In the genomic region with DNA sequence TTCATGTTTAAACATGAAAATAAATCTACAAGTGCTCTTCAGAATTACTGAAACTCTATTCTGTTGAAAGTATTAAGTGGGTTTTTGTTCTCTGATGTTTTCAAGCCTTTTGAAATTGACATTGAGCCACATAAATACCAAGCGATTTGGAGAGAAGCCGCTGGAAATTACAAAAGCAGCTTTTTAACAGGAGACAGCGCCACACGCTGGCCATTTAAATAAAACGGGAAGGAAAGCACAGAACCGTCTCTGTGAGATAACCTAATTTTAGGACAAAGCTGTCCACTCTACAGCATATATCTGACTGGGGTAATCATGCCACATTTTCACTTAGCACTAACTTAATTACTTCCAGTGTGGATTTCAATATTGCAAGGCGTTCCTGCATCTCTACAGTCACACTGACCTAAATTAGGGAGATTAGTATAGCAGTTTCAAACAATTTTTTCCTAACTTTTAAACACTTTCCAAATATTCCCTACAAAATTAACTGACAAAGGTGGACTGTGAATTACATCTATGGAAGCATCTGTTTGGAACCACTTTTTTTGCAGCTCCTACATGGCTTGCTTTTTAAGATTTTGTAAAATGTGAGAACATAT, we compare ENCODE assay signal across 8 cellular contexts. TPM values are rescaled to one million over a fixed set of nuclear protein-coding genes. Genes with fewer than 3 reads are reported as not detected.
A peak's percentile ranks its signal among the peaks of the same experiment; 100 is the strongest.
DNase-seq lines count a peak whose midpoint lies in the region; ATAC-seq and TF ChIP-seq lines count a peak whose summit lies in the region.

No MANE protein-coding gene starts in this region.

- H3K79me2 ChIP-seq in GM23338 (replicated peaks; ENCODE audit: insufficient read depth) (no peaks in the 10 kb centered on the region), OCI-LY3 (ENCODE audit: low read length) (no peaks in the 10 kb centered on the region)

- no peak overlapping the region for H2AFZ ChIP-seq in GM23338
- H2AFZ ChIP-seq in OCI-LY3 (ENCODE audit: low read depth, low read length), result no peak overlapping the region

- H3F3A ChIP-seq in GM23338 (replicated peaks; ENCODE audit: low read depth), result no peaks in the 10 kb centered on the region

- H3K4me3 Mint-ChIP-seq in Caco-2 (ENCODE audit: unreplicated experiment) (no peak overlapping the region), GM23338 (no peak overlapping the region), MCF 10A (ENCODE audit: unreplicated experiment) (no peak overlapping the region)

- no peak overlapping the region for H3K9ac ChIP-seq in OCI-LY3 (ENCODE audit: low read length)

- H3K9me3 ChIP-seq in Caco-2, result no peaks in the 10 kb centered on the region
- no peaks in the 10 kb centered on the region for H3K9me3 ChIP-seq in OCI-LY3 (ENCODE audit: insufficient read depth, low read length)

- H3K27me3 ChIP-seq in Caco-2 (replicated peaks; ENCODE audit: control insufficient read depth, insufficient read depth, low read length) (no peaks in the 10 kb centered on the region), GM23338 (ENCODE audit: insufficient read depth) (no peaks in the 10 kb centered on the region), OCI-LY3 (ENCODE audit: low read depth, low read length) (no peaks in the 10 kb centered on the region)

- H3K27ac Mint-ChIP-seq in Caco-2 (ENCODE audit: unreplicated experiment) (no peak overlapping the region), GM23338 (no peak overlapping the region), MCF 10A (ENCODE audit: low read depth, unreplicated experiment) (no peak overlapping the region)

- H3K4me1 ChIP-seq in Caco-2, result no peaks in the 10 kb centered on the region
- no peaks in the 10 kb centered on the region for H3K4me1 ChIP-seq in GM23338 (ENCODE audit: insufficient read depth)
- H3K4me1 ChIP-seq in OCI-LY3 (ENCODE audit: low read length), result no peaks in the 10 kb centered on the region

- POLR2A ChIA-PET in Caco-2 (lab: Charles Lee) (no interaction called here), MCF 10A (lab: Yijun Ruan, JAX) (interaction anchor here (0.7 kb wide), 1 partner anchor 797 kb away, joined by 3 read pairs; no protein-coding TSS in a partner anchor)

- H3K27ac ChIP-seq in GM23338 (ENCODE audit: low read depth) (no peak overlapping the region), OCI-LY3 (ENCODE audit: low read length) (no peak overlapping the region)

- H3K9me2 ChIP-seq in GM23338 (ENCODE audit: insufficient read depth), result no peaks in the 10 kb centered on the region

- DNase-seq in Caco-2 (peak in 1 of 2 experiments; percentile 20), GM23338 (ENCODE audit: low spot score) (peak; percentile 72), MCF 10A (ENCODE audit: unreplicated experiment) (peak; percentile 52), lung microvascular endothelial cell (ENCODE audit: low read depth in 2 of 2) (peak; percentile 29 to 45), NCI-H187 treated with DMSO at 0.1 percent for 48 hours (lab: John Stamatoyannopoulos, UW) (no peak), ureter (ENCODE audit: low spot score) (no peak), iPS-NIHi7 (ENCODE audit: extremely low spot score) (no peak)

- H3K36me3 Mint-ChIP-seq in Caco-2 (ENCODE audit: insufficient read depth, unreplicated experiment), result no peaks in the 10 kb centered on the region
- H3K36me3 Mint-ChIP-seq in GM23338 (ENCODE audit: low read depth), result no peaks in the 10 kb centered on the region
- H3K36me3 Mint-ChIP-seq in MCF 10A (ENCODE audit: insufficient read depth, unreplicated experiment), result no peaks in the 10 kb centered on the region

- H3K4me2 ChIP-seq in GM23338 (no peak overlapping the region), OCI-LY3 (ENCODE audit: low read length) (no peak overlapping the region)

- H3K27me3 Mint-ChIP-seq in Caco-2 (ENCODE audit: insufficient read depth, unreplicated experiment), result peaks cover 5% of the 10 kb centered on the region
- H3K27me3 Mint-ChIP-seq in GM23338 (ENCODE audit: insufficient read depth, low read depth, poor library complexity), result peaks cover 3% of the 10 kb centered on the region
- H3K27me3 Mint-ChIP-seq in MCF 10A (ENCODE audit: insufficient read depth, unreplicated experiment), result no peaks in the 10 kb centered on the region

- no peaks in the 10 kb centered on the region for H3K4me1 Mint-ChIP-seq in Caco-2 (ENCODE audit: low read depth, unreplicated experiment)
- peaks cover 16% of the 10 kb centered on the region; the same call in 2 of the 3 replicates for H3K4me1 Mint-ChIP-seq in GM23338
- no peaks in the 10 kb centered on the region for H3K4me1 Mint-ChIP-seq in MCF 10A (ENCODE audit: insufficient read depth, unreplicated experiment)

- intact Hi-C loops in Caco-2 (cut with micrococcal nuclease; ENCODE audit: unreplicated experiment) (loop anchor here (2.0 kb wide), 1 partner anchor 742 kb away; no protein-coding TSS in a partner anchor), MCF 10A (cut with micrococcal nuclease) (loop anchor here (1.0 to 2.0 kb wide), 4 partner anchors 374 to 742 kb away; no protein-coding TSS in a partner anchor)

- ATAC-seq in GM23338, result peak; percentile 47; the same call in 2 of the 3 replicates

- CTCF ChIA-PET in Caco-2 (lab: Charles Lee), result interaction anchor here (0.8 to 1.3 kb wide), 2 partner anchors 27 to 374 kb away, joined by 3 to 4 read pairs; no protein-coding TSS in a partner anchor
- CTCF ChIA-PET in MCF 10A (lab: Yijun Ruan, JAX), result interaction anchor here (0.6 to 2.7 kb wide), 23 partner anchors 8 to 753 kb away, joined by 3 to 16 read pairs (median 4); no protein-coding TSS in a partner anchor

- BruUV-seq in Caco-2 (replicated peaks; lab: Mats Ljungman, UMichigan) (no TSS peak), MCF 10A (replicated peaks; lab: Mats Ljungman, UMichigan) (no TSS peak)

- H3K4me3 ChIP-seq in Caco-2 (ENCODE audit: low read depth, low read length) (no peak overlapping the region), GM23338 (no peak overlapping the region), OCI-LY3 (ENCODE audit: low read length) (no peak overlapping the region)

- no peaks in the 10 kb centered on the region for H3K9me3 Mint-ChIP-seq in Caco-2 (ENCODE audit: unreplicated experiment)
- H3K9me3 Mint-ChIP-seq in GM23338, result no peaks in the 10 kb centered on the region
- H3K9me3 Mint-ChIP-seq in MCF 10A (ENCODE audit: unreplicated experiment), result peaks cover 9% of the 10 kb centered on the region

- TF ChIP-seq CTCF in Caco-2 (IDR thresholded peaks at IDR 0.05; ENCODE audit: insufficient read depth in 1 of 2, low read depth in 1 of 2, low read length in 1 of 2, severe bottlenecking in 1 of 2, unreplicated experiment in 1 of 2) (peak; percentile 36 to 49), GM23338 (conservative IDR thresholded peaks at IDR 0.05; ENCODE audit: low read depth in 2 of 2) (peak; percentile 67 to 72), OCI-LY3 (IDR thresholded peaks at IDR 0.05; ENCODE audit: low read depth, low read length) (peak; percentile 67), MCF 10A (IDR thresholded peaks at IDR 0.05; ENCODE audit: unreplicated experiment) (peak; percentile 51)

- H3K36me3 ChIP-seq in Caco-2 (ENCODE audit: control insufficient read depth, insufficient read depth, low read length), result no peaks in the 10 kb centered on the region
- H3K36me3 ChIP-seq in GM23338 (ENCODE audit: insufficient read depth), result no peaks in the 10 kb centered on the region
- no peaks in the 10 kb centered on the region for H3K36me3 ChIP-seq in OCI-LY3 (replicated peaks; ENCODE audit: low read depth, low read length)

- H4K20me1 ChIP-seq in GM23338 (replicated peaks; ENCODE audit: insufficient read depth) (no peaks in the 10 kb centered on the region), OCI-LY3 (ENCODE audit: insufficient read depth, low read length) (no peaks in the 10 kb centered on the region)

TF ChIP-seq in GM23338, 12 proteins besides CTCF, POLR2A, EP300 and RAD21 (continues in another document):
- TF ChIP-seq CREB1 (CRISPR knock-in tag; IDR thresholded peaks at IDR 0.05; ENCODE audit: low read depth) (no peak), ZNF331 (CRISPR knock-in tag; IDR thresholded peaks at IDR 0.05; ENCODE audit: low read depth) (no peak), ZNF114 (CRISPR knock-in tag; IDR thresholded peaks at IDR 0.05) (no peak), POLR2AphosphoS5 (IDR thresholded peaks at IDR 0.05; ENCODE audit: low read depth) (no peak)

RNA-seq across cellular contexts. Expression of a gene that starts 6.8 kb away (rescaled TPM):
- total RNA-seq in Caco-2 (2022) (0.81 and 0.91 TPM in 2 replicates), MCF 10A (2022) (0.05 and 0.20 TPM in 2 replicates), lung microvascular endothelial cell (0.22 and 0.60 TPM in 2 replicates), ureter (2.3 TPM)
- 65.7 and 68.5 TPM in 2 replicates for total RNA-seq in GM23338 (2014; rRNA removed; shearing (Covaris generic))
- 20.8 and 21.8 TPM in 2 replicates for polyA plus RNA-seq in GM23338 (2016; fragmentation: Nextera tagmentation; extraction: Ambion mirVana)

Comparison
In these comparisons a context has a peak if more than half of its experiments do, and no peak if none do; other contexts are left out.
1. DNase-seq: peak in GM23338 (single experiment), MCF 10A (single experiment) and lung microvascular endothelial cell (2 of 2); none in NCI-H187 treated with DMSO at 0.1 percent for 48 hours (single experiment), ureter (single experiment) and iPS-NIHi7 (single experiment).
2. RNA of a gene that starts 6.8 kb away (total RNA-seq): 65.7 to 68.5 TPM in GM23338; 2.3 TPM in ureter (single experiment), 0.81 to 0.91 TPM in Caco-2, 0.22 to 0.60 TPM in lung microvascular endothelial cell and 0.05 to 0.20 TPM in MCF 10A; every median in the first group is over 10 times any median in the second.
3. Peak in every context shown above with its lines, with median percentiles within 50 percentile points of each other: CTCF ChIP-seq.